22 cellular contexts compared by ENCODE assay signal in genomic region chr22:46134111-46134705, GRCh38. TPM values are rescaled to one million over a fixed set of nuclear protein-coding genes. Genes with fewer than 3 reads are reported as not detected.
DNase-seq lines count a peak whose midpoint lies in the region; TF ChIP-seq lines count a peak whose summit lies in the region.
"Had no signal": no experiment of that assay in that cellular context is flagged by ENCODE, and none has a peak within 500 bp of the region (broad histone marks: within the 10 kb centered on the region; RNA-seq: fewer than 3 reads in every experiment).

No MANE protein-coding gene starts in this region.

- H3K4me3 ChIP-seq in left ventricle myocardium inferior (no peak overlapping the region), right atrium auricular region (no peak overlapping the region), liver (ENCODE audit: low read depth in 1 of 3, low read length in 3 of 3) (no peak overlapping the region), tibial nerve (no peak overlapping the region)
- H3K4me3 ChIP-seq: GM23338, HAP-1 had no signal

- intact Hi-C loops in left ventricle myocardium inferior (cut with micrococcal nuclease) = no loop called here

- TF ChIP-seq EP300 in tibial nerve (IDR thresholded peaks at IDR 0.05) = no peak

- TF ChIP-seq CTCF in left ventricle myocardium inferior (IDR thresholded peaks at IDR 0.05; ENCODE audit: borderline replicate concordance) = peak; percentile 29
- TF ChIP-seq CTCF in right atrium auricular region (IDR thresholded peaks at IDR 0.05) = no peak
- no peak for TF ChIP-seq CTCF in liver (IDR thresholded peaks at IDR 0.05; ENCODE audit: low read depth, low read length, missing input control)
- no peak for TF ChIP-seq CTCF in tibial nerve (IDR thresholded peaks at IDR 0.05)

- H3K27ac ChIP-seq in left ventricle myocardium inferior (replicated peaks) (no peak overlapping the region), right atrium auricular region (no peak overlapping the region), liver (ENCODE audit: low read depth in 1 of 2, low read length in 2 of 2) (peak overlapping the region; percentile 93 to 96), tibial nerve (peak overlapping the region in 3 of 4 donors; percentile 48 to 80 (median 78))
- H3K27ac ChIP-seq: KMS-11, RWPE1 had no signal

- peaks cover 18% of the 10 kb centered on the region for H3K4me1 ChIP-seq in left ventricle myocardium inferior
- peaks cover 0 to 17% of the 10 kb centered on the region in 2 donors for H3K4me1 ChIP-seq in right atrium auricular region
- H3K4me1 ChIP-seq in liver (ENCODE audit: control insufficient read depth in 4 of 4, insufficient read depth in 4 of 4, low read length in 3 of 4) = peaks cover 26 to 75% (median 62%) of the 10 kb centered on the region in 4 donors
- H3K4me1 ChIP-seq in tibial nerve = peaks cover 0 to 51% (median 23%) of the 10 kb centered on the region in 4 donors
- H3K4me1 ChIP-seq: HAP-1 had no signal

- no peak for DNase-seq in left ventricle myocardium inferior
- no peak for DNase-seq in right atrium auricular region (ENCODE audit: low spot score)
- peak; percentile 29 for DNase-seq in astrocyte of the hippocampus (ENCODE audit: low read depth, low spot score)
- no peak for DNase-seq in tibial nerve (ENCODE audit: low spot score in 2 of 2)
- no peak for DNase-seq in SIG-M5 (lab: John Stamatoyannopoulos, UW)
- no peak for DNase-seq in NCI-H345 treated with DMSO at 0.1 percent for 48 hours (lab: John Stamatoyannopoulos, UW; ENCODE audit: unreplicated experiment)
- DNase-seq: CD4-positive, CD25-positive, alpha-beta regulatory T cell; DMS153; DND-41; NCI-H1092; NCI-H1417 treated with DMSO at 0.1 percent for 48 hours; NCI-H1694 treated with DMSO at 0.1 percent for 48 hours; NCI-H2081; NCI-H2227 treated with DMSO at 0.1 percent for 48 hours; NCI-H510A; NCI-H69; SK-N-SH had no signal

- no peaks in the 10 kb centered on the region for H3K27me3 ChIP-seq in left ventricle myocardium inferior (ENCODE audit: low read depth)
- no peaks in the 10 kb centered on the region for H3K27me3 ChIP-seq in right atrium auricular region
- no peaks in the 10 kb centered on the region for H3K27me3 ChIP-seq in liver (ENCODE audit: control insufficient read depth in 4 of 4, insufficient read depth in 4 of 4, low read length in 3 of 4)
- H3K27me3 ChIP-seq in tibial nerve = no peaks in the 10 kb centered on the region

- 89% methylated on average over 15 of the region's 15 CpGs for WGBS in liver
- 87 to 88% methylated on average over 8 to 15 of the region's 15 CpGs for whole genome bisulfite sequencing in tibial nerve, 2 donors

- no peaks in the 10 kb centered on the region for H3K36me3 ChIP-seq in left ventricle myocardium inferior
- H3K36me3 ChIP-seq in right atrium auricular region = no peaks in the 10 kb centered on the region
- H3K36me3 ChIP-seq in liver (ENCODE audit: control insufficient read depth in 4 of 4, insufficient read depth in 3 of 4, low read depth in 1 of 4, low read length in 3 of 4) = peaks cover 0 to 3% (median under 1%) of the 10 kb centered on the region in 4 donors
- no peaks in the 10 kb centered on the region for H3K36me3 ChIP-seq in tibial nerve
- H3K36me3 ChIP-seq: HAP-1 had no signal

- no peak overlapping the region for H3K9ac ChIP-seq in liver (ENCODE audit: low read depth in 1 of 2, low read length in 2 of 2)
- H3K9ac ChIP-seq: KMS-11, SK-N-SH had no signal

- no peaks in the 10 kb centered on the region for H3K9me3 ChIP-seq in left ventricle myocardium inferior (replicated peaks)
- H3K9me3 ChIP-seq in right atrium auricular region = no peaks in the 10 kb centered on the region
- H3K9me3 ChIP-seq in liver (ENCODE audit: control insufficient read depth in 4 of 4, low read length in 3 of 4) = no peaks in the 10 kb centered on the region
- no peaks in the 10 kb centered on the region for H3K9me3 ChIP-seq in tibial nerve
- H3K9me3 ChIP-seq: HAP-1, SK-N-SH had no signal

- no peak for TF ChIP-seq POLR2A in tibial nerve (IDR thresholded peaks at IDR 0.05)

- TF ChIP-seq RAD21 in liver (IDR thresholded peaks at IDR 0.05) = no peak

TF ChIP-seq in liver, 16 proteins besides CTCF, POLR2A, EP300 and RAD21:
- TF ChIP-seq YY1 (IDR thresholded peaks at IDR 0.05) (no peak), HNF4A (conservative IDR thresholded peaks at IDR 0.05) (no peak), MAX (IDR thresholded peaks at IDR 0.05) (no peak), JUND (IDR thresholded peaks at IDR 0.05) (no peak), HNF4G (IDR thresholded peaks at IDR 0.05) (no peak)
TF ChIP-seq in liver: peak in this region for 0.

RNA-seq across cellular contexts. Expression of gene PPARA, which starts 16.1 kb away (rescaled TPM):
- total RNA-seq in left ventricle myocardium inferior (101 TPM), right atrium auricular region (10 to 100 TPM; 48.4 to 67.1 TPM), liver (10 to 100 TPM; 47.5 to 78.8 TPM), tibial nerve (10 to 100 TPM; 18.9 to 43.5 (median 27.2) TPM)
- 10 to 100 TPM; 31.2 to 35.1 TPM for polyA plus RNA-seq in liver

Comparison
In these comparisons a context has a peak if more than half of its experiments do, and no peak if none do; other contexts are left out.
1. H3K27ac ChIP-seq: peak in liver (2 of 2) and tibial nerve (3 of 4); none in left ventricle myocardium inferior (single experiment) and right atrium auricular region (0 of 2).